ENCODE assay signal across 8 cellular contexts in genomic region chr4:113901994-113902787, GRCh38.
DNase-seq lines count a peak whose midpoint lies in the region; ATAC-seq lines count a peak whose summit lies in the region.

No MANE protein-coding gene starts in this region.

- H3K4me3 Mint-ChIP-seq in T-helper 2 cell treated with Interferon-gamma antibody and Interleukin-4, amounts not matched to agents 5 μg/mL and 100 μg/mL, for 36 hours, result peak overlapping the region; percentile 66

- no peaks in the 10 kb centered on the region for H3K9me3 Mint-ChIP-seq in T-helper 2 cell treated with Interferon-gamma antibody and Interleukin-4, amounts not matched to agents 5 μg/mL and 100 μg/mL, for 36 hours

- H3K4me1 Mint-ChIP-seq in T-helper 2 cell treated with Interferon-gamma antibody and Interleukin-4, amounts not matched to agents 5 μg/mL and 100 μg/mL, for 36 hours (ENCODE audit: low read depth), result peaks cover 50% of the 10 kb centered on the region

- H3K27me3 Mint-ChIP-seq in T-helper 2 cell treated with Interferon-gamma antibody and Interleukin-4, amounts not matched to agents 5 μg/mL and 100 μg/mL, for 36 hours (ENCODE audit: low read depth), result no peaks in the 10 kb centered on the region

- peak; percentile 33 for DNase-seq in T-helper 2 cell treated with Interferon-gamma antibody and Interleukin-4, amounts not matched to agents 5 μg/mL and 100 μg/mL, for 36 hours (ENCODE audit: low spot score)
- DNase-seq in cerebellar nuclear complex (lab: John Stamatoyannopoulos, UW) (peak; percentile 79 to 85), GM19238 (ENCODE audit: insufficient read length, low spot score) (no peak), NCI-H1105 treated with DMSO at 0.1 percent for 48 hours (lab: John Stamatoyannopoulos, UW) (no peak), NCI-H82 treated with DMSO at 0.1 percent for 48 hours (lab: John Stamatoyannopoulos, UW; ENCODE audit: unreplicated experiment) (no peak)
- DNase-seq in stimulated activated CD4-positive, alpha-beta T cell treated with anti-CD3 and anti-CD28 coated beads, Interleukin-2, amount 100 ng/mL, for 48 hours, result peak; percentile 29 to 37

- ATAC-seq in GM19397 (IDR thresholded peaks at IDR 0.05; ENCODE audit: unreplicated experiment), result peak; percentile 61
- ATAC-seq in HG02885 (IDR thresholded peaks at IDR 0.05; ENCODE audit: poor library complexity, unreplicated experiment), result no peak

- peak overlapping the region; percentile 26 for H3K27ac Mint-ChIP-seq in T-helper 2 cell treated with Interferon-gamma antibody and Interleukin-4, amounts not matched to agents 5 μg/mL and 100 μg/mL, for 36 hours

- no peaks in the 10 kb centered on the region for H3K36me3 Mint-ChIP-seq in T-helper 2 cell treated with Interferon-gamma antibody and Interleukin-4, amounts not matched to agents 5 μg/mL and 100 μg/mL, for 36 hours (ENCODE audit: low read depth)

Comparison
In these comparisons a context has a peak if more than half of its experiments do, and no peak if none do; other contexts are left out.
1. DNase-seq: peak in T-helper 2 cell treated with Interferon-gamma antibody and Interleukin-4, amounts not matched to agents 5 μg/mL and 100 μg/mL, for 36 hours (single experiment), cerebellar nuclear complex (2 of 2) and stimulated activated CD4-positive, alpha-beta T cell treated with anti-CD3 and anti-CD28 coated beads, Interleukin-2, amount 100 ng/mL, for 48 hours (2 of 2); none in GM19238 (single experiment), NCI-H1105 treated with DMSO at 0.1 percent for 48 hours (single experiment) and NCI-H82 treated with DMSO at 0.1 percent for 48 hours (single experiment).